In the genomic region with DNA sequence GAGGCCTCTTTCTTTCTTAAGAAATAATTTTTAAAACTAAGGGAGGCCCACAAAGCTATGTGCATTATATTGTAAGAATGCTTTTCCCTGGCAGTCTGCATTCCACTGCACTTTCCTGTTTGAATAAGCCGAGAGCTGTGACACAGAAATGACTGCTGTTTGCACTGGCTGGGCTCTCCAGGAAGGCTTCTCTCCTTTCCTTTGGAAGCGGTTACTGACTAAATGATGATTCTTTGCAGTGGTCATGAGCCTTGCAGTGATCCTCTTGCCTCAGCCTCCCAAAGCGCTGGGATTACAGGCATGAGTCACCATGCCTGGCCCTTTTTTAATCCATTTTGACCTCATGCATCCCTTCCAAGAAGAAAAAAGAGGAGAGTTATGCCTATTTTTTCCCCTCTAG, we compare ENCODE assay signal across 20 cellular contexts.
DNase-seq lines count a peak whose midpoint lies in the region; ATAC-seq and TF ChIP-seq lines count a peak whose summit lies in the region.
"Had no signal": no experiment of that assay in that cellular context is flagged by ENCODE, and none has a peak within 500 bp of the region (broad histone marks: within the 10 kb centered on the region; RNA-seq: fewer than 3 reads in every experiment).

No MANE protein-coding gene starts in this region.

- no peaks in the 10 kb centered on the region for H3K36me3 Mint-ChIP-seq in activated CD4-positive, alpha-beta T cell treated with anti-CD3 and anti-CD28 coated beads, Interleukin-2, amount 10 ng/mL, durations not matched to agents 24 days and 14 days (ENCODE audit: low read depth)
- H3K36me3 Mint-ChIP-seq: CD8-positive, alpha-beta memory T cell; stimulated activated effector memory CD8-positive, alpha-beta T cell treated with anti-CD3 and anti-CD28 coated beads, Interleukin-12 subunit alpha, Interleukin-12 subunit beta, amount 100 ng/mL, for 72 hours had no signal

- H3K4me1 Mint-ChIP-seq in activated CD4-positive, alpha-beta T cell treated with anti-CD3 and anti-CD28 coated beads, Interleukin-2, amount 10 ng/mL, durations not matched to agents 24 days and 14 days = no peaks in the 10 kb centered on the region
- H3K4me1 Mint-ChIP-seq: activated T-helper 17 cell treated with anti-CD3 and anti-CD28 coated beads, Interleukin-2, amount 50 U/mL, for 72 hours; CD8-positive, alpha-beta memory T cell; stimulated activated effector memory CD8-positive, alpha-beta T cell treated with anti-CD3 and anti-CD28 coated beads, Interleukin-12 subunit alpha, Interleukin-12 subunit beta, amount 100 ng/mL, for 72 hours had no signal

- no peak for TF ChIP-seq CTCF in RWPE1 (conservative IDR thresholded peaks at IDR 0.05; ENCODE audit: low read depth)

- H3K27ac ChIP-seq in RWPE1 = peak overlapping the region; percentile 38
- H3K27ac ChIP-seq: esophagus squamous epithelium, transverse colon had no signal

- POLR2A ChIA-PET in RWPE1 (lab: Yijun Ruan, JAX; ENCODE audit: low non-redundant PET) = no interaction called here

- no peaks in the 10 kb centered on the region for H3K9me3 Mint-ChIP-seq in activated CD4-positive, alpha-beta T cell treated with anti-CD3 and anti-CD28 coated beads, Interleukin-2, amount 10 ng/mL, durations not matched to agents 24 days and 14 days
- H3K9me3 Mint-ChIP-seq: activated T-helper 17 cell treated with anti-CD3 and anti-CD28 coated beads, Interleukin-2, amount 50 U/mL, for 72 hours; CD8-positive, alpha-beta memory T cell; stimulated activated effector memory CD8-positive, alpha-beta T cell treated with anti-CD3 and anti-CD28 coated beads, Interleukin-12 subunit alpha, Interleukin-12 subunit beta, amount 100 ng/mL, for 72 hours had no signal

- peaks cover 2% of the 10 kb centered on the region for H3K27me3 Mint-ChIP-seq in activated CD4-positive, alpha-beta T cell treated with anti-CD3 and anti-CD28 coated beads, Interleukin-2, amount 10 ng/mL, durations not matched to agents 24 days and 14 days

- CTCF ChIA-PET in RWPE1 (lab: Yijun Ruan, JAX) = interaction anchor here (0.7 kb wide), 3 partner anchors 107 to 957 kb away, joined by 3 read pairs; no protein-coding TSS in a partner anchor

- H3K4me3 Mint-ChIP-seq in activated CD4-positive, alpha-beta T cell treated with anti-CD3 and anti-CD28 coated beads, Interleukin-2, amount 10 ng/mL, durations not matched to agents 24 days and 14 days = no peak overlapping the region
- H3K4me3 Mint-ChIP-seq: activated T-helper 17 cell treated with anti-CD3 and anti-CD28 coated beads, Interleukin-2, amount 50 U/mL, for 72 hours; CD8-positive, alpha-beta memory T cell; stimulated activated effector memory CD8-positive, alpha-beta T cell treated with anti-CD3 and anti-CD28 coated beads, Interleukin-12 subunit alpha, Interleukin-12 subunit beta, amount 100 ng/mL, for 72 hours had no signal

- peak; percentile 38 for ATAC-seq in esophagus mucosa
- ATAC-seq: activated T-helper 17 cell treated with anti-CD3 and anti-CD28 coated beads, Interleukin-2, amount 50 U/mL, for 72 hours; left colon; stimulated activated effector memory CD8-positive, alpha-beta T cell treated with anti-CD3 and anti-CD28 coated beads, Interleukin-12 subunit alpha, Interleukin-12 subunit beta, amount 100 ng/mL, for 72 hours had no signal

- intact Hi-C loops in activated CD4-positive, alpha-beta T cell treated with anti-CD3 and anti-CD28 coated beads, Interleukin-2, amount 10 ng/mL, durations not matched to agents 24 days and 14 days (cut with micrococcal nuclease) = no loop called here

- DNase-seq in activated CD4-positive, alpha-beta T cell treated with anti-CD3 and anti-CD28 coated beads, Interleukin-2, amount 10 ng/mL, durations not matched to agents 24 days and 14 days = peak; percentile 11
- DNase-seq in activated CD4-positive, alpha-beta T cell treated with anti-CD3 and anti-CD28 coated beads for 48 hours = no peak
- DNase-seq in RWPE1 (ENCODE audit: low spot score) (no peak), NCI-H2227 (lab: John Stamatoyannopoulos, UW; ENCODE audit: unreplicated experiment) (no peak), activated gamma-delta T cell (lab: John Stamatoyannopoulos, UW) (no peak)
- no peak for DNase-seq in activated naive CD4-positive, alpha-beta T cell treated with Interleukin-2 at 50 U/mL for 16 hours
- DNase-seq in stimulated activated CD4-positive, alpha-beta T cell treated with anti-CD3 and anti-CD28 coated beads, Interleukin-12 subunit alpha, Interleukin-12 subunit beta, amount 100 ng/mL, for 4 hours = no peak
- DNase-seq: anterior cingulate cortex; CD8-positive, alpha-beta memory T cell; cortex of kidney; esophagus squamous epithelium; hippocampal formation; KG1; left colon; NCI-H1417 treated with DMSO at 0.1 percent for 48 hours; SW 1271; transverse colon had no signal

- H3K27ac Mint-ChIP-seq in activated CD4-positive, alpha-beta T cell treated with anti-CD3 and anti-CD28 coated beads, Interleukin-2, amount 10 ng/mL, durations not matched to agents 24 days and 14 days = no peak overlapping the region
- H3K27ac Mint-ChIP-seq: activated T-helper 17 cell treated with anti-CD3 and anti-CD28 coated beads, Interleukin-2, amount 50 U/mL, for 72 hours; CD8-positive, alpha-beta memory T cell; stimulated activated effector memory CD8-positive, alpha-beta T cell treated with anti-CD3 and anti-CD28 coated beads, Interleukin-12 subunit alpha, Interleukin-12 subunit beta, amount 100 ng/mL, for 72 hours had no signal
